ENCODE assay signal across 20 cellular contexts in the genomic region with DNA sequence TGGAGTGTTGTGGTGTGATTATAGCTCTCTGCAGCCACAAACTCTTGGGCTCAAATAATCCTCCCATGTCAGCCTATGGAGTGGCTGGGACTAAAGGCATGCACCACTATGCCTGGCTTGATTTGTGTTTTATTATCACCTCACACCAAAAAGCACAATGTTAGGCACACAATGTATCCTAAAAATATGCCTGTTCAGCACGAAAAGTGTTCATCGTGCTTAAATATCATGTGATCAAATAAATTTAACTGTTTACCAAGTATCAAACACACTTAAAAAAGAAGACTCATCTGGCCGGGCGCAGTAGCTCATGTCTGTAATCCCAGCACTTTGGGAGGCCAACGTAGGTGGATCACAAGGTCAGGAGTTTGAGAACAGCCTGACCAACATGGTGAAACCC. TPM values are rescaled to one million over a fixed set of nuclear protein-coding genes. Genes with fewer than 3 reads are reported as not detected.
DNase-seq lines count a peak whose midpoint lies in the region; ATAC-seq and TF ChIP-seq lines count a peak whose summit lies in the region.
"Had no signal": no experiment of that assay in that cellular context is flagged by ENCODE, and none has a peak within 500 bp of the region (broad histone marks: within the 10 kb centered on the region; RNA-seq: fewer than 3 reads in every experiment).

No MANE protein-coding gene starts in this region.

- H4K20me1 ChIP-seq in neural progenitor cell (ENCODE audit: low read depth): peaks cover 43% of the 10 kb centered on the region

- H3K4me2 ChIP-seq in neural progenitor cell: no peak overlapping the region
- H3K4me2 ChIP-seq: BLaER1 treated with 17β-estradiol and CSF1 and Interleukin-3, amounts not matched to agents 10 nM and 100 nM had no signal

- no peak for ATAC-seq in activated T-cell treated with anti-CD3 and anti-CD28 coated beads, Interleukin-2, amount 50 U/mL, for 72 hours (replicated peaks in 1 of 2)
- ATAC-seq in GM19023 (IDR thresholded peaks at IDR 0.05; ENCODE audit: unreplicated experiment): no peak
- ATAC-seq: GM12878 had no signal

- DNase-seq in activated T-cell treated with anti-CD3 and anti-CD28 coated beads, Interleukin-2, amount 50 U/mL, for 72 hours: no peak
- DNase-seq in activated T-cell treated with anti-CD3 and anti-CD28 coated beads for 4 hours: no peak
- DNase-seq in activated naive CD8-positive, alpha-beta T cell treated with anti-CD3 and anti-CD28 coated beads for 36 hours: no peak
- DNase-seq in neural progenitor cell (ENCODE audit: low spot score): no peak
- no peak for DNase-seq in mesothelial cell of epicardium (ENCODE audit: low spot score in 2 of 2, unreplicated experiment in 2 of 2)
- no peak for DNase-seq in NCI-H2107 (lab: John Stamatoyannopoulos, UW)
- DNase-seq: 8988T; CD4-positive, CD25-positive, alpha-beta regulatory T cell; CD8-positive, alpha-beta memory T cell; COR-L47; DMS 273 treated with DMSO at 0.1 percent for 48 hours; DMS53; DND-41; EL; GM23248 had no signal

- no peak overlapping the region for H3K4me3 ChIP-seq in neural progenitor cell
- H3K4me3 ChIP-seq: BLaER1 treated with 17β-estradiol and CSF1 and Interleukin-3, amounts not matched to agents 10 nM and 100 nM; GM12878; GM23248; HAP-1 had no signal

- H3K27ac ChIP-seq in neural progenitor cell: no peak overlapping the region
- H3K27ac ChIP-seq: BLaER1 treated with 17β-estradiol and CSF1 and Interleukin-3, amounts not matched to agents 10 nM and 100 nM; GM23248 had no signal

- TF ChIP-seq CTCF in neural progenitor cell (IDR thresholded peaks at IDR 0.05): no peak
- no peak for TF ChIP-seq CTCF in mesothelial cell of epicardium (IDR thresholded peaks at IDR 0.05; ENCODE audit: unreplicated experiment)

- H3K9ac ChIP-seq in neural progenitor cell: peak overlapping the region; percentile 17
- H3K9ac ChIP-seq: BLaER1 treated with 17β-estradiol and CSF1 and Interleukin-3, amounts not matched to agents 10 nM and 100 nM; GM23248 had no signal

- no peaks in the 10 kb centered on the region for H3K9me3 Mint-ChIP-seq in activated T-cell treated with anti-CD3 and anti-CD28 coated beads, Interleukin-2, amount 50 U/mL, for 72 hours
- no peaks in the 10 kb centered on the region for H3K9me3 Mint-ChIP-seq in activated naive CD8-positive, alpha-beta T cell treated with anti-CD3 and anti-CD28 coated beads for 36 hours
- H3K9me3 Mint-ChIP-seq in neural progenitor cell (no peaks in the 10 kb centered on the region), mesothelial cell of epicardium (no peaks in the 10 kb centered on the region)
- H3K9me3 Mint-ChIP-seq: CD4-positive, CD25-positive, alpha-beta regulatory T cell; CD8-positive, alpha-beta memory T cell had no signal

- H3F3A ChIP-seq in neural progenitor cell (ENCODE audit: low read depth): peaks cover 8% of the 10 kb centered on the region

- peaks cover 8 to 36% of the 10 kb centered on the region in 2 donors for H3K36me3 Mint-ChIP-seq in activated T-cell treated with anti-CD3 and anti-CD28 coated beads, Interleukin-2, amount 50 U/mL, for 72 hours (ENCODE audit: insufficient read depth in 2 of 2)
- peaks cover 49% of the 10 kb centered on the region for H3K36me3 Mint-ChIP-seq in activated naive CD8-positive, alpha-beta T cell treated with anti-CD3 and anti-CD28 coated beads for 36 hours
- H3K36me3 Mint-ChIP-seq in neural progenitor cell: peaks cover 33% of the 10 kb centered on the region
- peaks cover 11% of the 10 kb centered on the region for H3K36me3 Mint-ChIP-seq in mesothelial cell of epicardium

- H3K79me2 ChIP-seq in neural progenitor cell (ENCODE audit: low read depth): peaks cover 89% of the 10 kb centered on the region

- H3K9me3 ChIP-seq in neural progenitor cell (ENCODE audit: low read depth): no peaks in the 10 kb centered on the region
- H3K9me3 ChIP-seq: BLaER1 treated with 17β-estradiol and CSF1 and Interleukin-3, amounts not matched to agents 10 nM and 100 nM; HAP-1 had no signal

- H3K4me1 Mint-ChIP-seq in activated T-cell treated with anti-CD3 and anti-CD28 coated beads, Interleukin-2, amount 50 U/mL, for 72 hours (ENCODE audit: low read depth): peaks cover 23% of the 10 kb centered on the region
- H3K4me1 Mint-ChIP-seq in activated naive CD8-positive, alpha-beta T cell treated with anti-CD3 and anti-CD28 coated beads for 36 hours: peaks cover 28% of the 10 kb centered on the region
- H3K4me1 Mint-ChIP-seq in neural progenitor cell (peaks cover 14% of the 10 kb centered on the region), mesothelial cell of epicardium (peaks cover 12% of the 10 kb centered on the region)

- H3K27me3 Mint-ChIP-seq in activated T-cell treated with anti-CD3 and anti-CD28 coated beads, Interleukin-2, amount 50 U/mL, for 72 hours (ENCODE audit: low read depth): no peaks in the 10 kb centered on the region
- no peaks in the 10 kb centered on the region for H3K27me3 Mint-ChIP-seq in activated naive CD8-positive, alpha-beta T cell treated with anti-CD3 and anti-CD28 coated beads for 36 hours
- H3K27me3 Mint-ChIP-seq in neural progenitor cell (ENCODE audit: insufficient read depth, low read depth) (peaks cover 4% of the 10 kb centered on the region), mesothelial cell of epicardium (ENCODE audit: low read depth) (no peaks in the 10 kb centered on the region)
- H3K27me3 Mint-ChIP-seq: B cell had no signal

- H2AFZ ChIP-seq in neural progenitor cell (replicated peaks): no peak overlapping the region
- H2AFZ ChIP-seq: GM23248 had no signal

- peaks cover 8% of the 10 kb centered on the region for H3K4me1 ChIP-seq in neural progenitor cell

- no peak overlapping the region for H3K4me3 Mint-ChIP-seq in activated T-cell treated with anti-CD3 and anti-CD28 coated beads, Interleukin-2, amount 50 U/mL, for 72 hours
- no peak overlapping the region for H3K4me3 Mint-ChIP-seq in activated naive CD8-positive, alpha-beta T cell treated with anti-CD3 and anti-CD28 coated beads for 36 hours
- H3K4me3 Mint-ChIP-seq in neural progenitor cell (no peak overlapping the region), mesothelial cell of epicardium (no peak overlapping the region)
- H3K4me3 Mint-ChIP-seq: B cell; CD4-positive, CD25-positive, alpha-beta regulatory T cell; CD8-positive, alpha-beta memory T cell had no signal

- H3K36me3 ChIP-seq in neural progenitor cell: peaks cover 49% of the 10 kb centered on the region

- peak overlapping the region; percentile 84 for H3K27ac Mint-ChIP-seq in activated T-cell treated with anti-CD3 and anti-CD28 coated beads, Interleukin-2, amount 50 U/mL, for 72 hours
- peak overlapping the region; percentile 34 for H3K27ac Mint-ChIP-seq in activated naive CD8-positive, alpha-beta T cell treated with anti-CD3 and anti-CD28 coated beads for 36 hours
- H3K27ac Mint-ChIP-seq in neural progenitor cell: no peak overlapping the region
- H3K27ac Mint-ChIP-seq in mesothelial cell of epicardium: no peak overlapping the region
- H3K27ac Mint-ChIP-seq: B cell; CD4-positive, CD25-positive, alpha-beta regulatory T cell had no signal

- H3K27me3 ChIP-seq in neural progenitor cell: no peaks in the 10 kb centered on the region
- H3K27me3 ChIP-seq: BLaER1 treated with 17β-estradiol and CSF1 and Interleukin-3, amounts not matched to agents 10 nM and 100 nM had no signal

RNA-seq across cellular contexts. Expression of gene CCT4, which starts 5.6 kb away (rescaled TPM):
- 100 to 1,000 TPM; 251 to 300 TPM for total RNA-seq in activated T-cell treated with anti-CD3 and anti-CD28 coated beads, Interleukin-2, amount 50 U/mL, for 72 hours
- total RNA-seq in activated naive CD8-positive, alpha-beta T cell treated with anti-CD3 and anti-CD28 coated beads for 36 hours: 100 to 1,000 TPM; 389 to 409 TPM
- total RNA-seq in neural progenitor cell (ENCODE audit: low replicate concordance) (314 and 381 TPM in 2 replicates), mesothelial cell of epicardium (153 to 162 TPM (median 161 TPM) in 3 replicates)

RNA-seq across cellular contexts. Expression of gene COMMD1, which starts 22.6 kb away (rescaled TPM):
- 10 to 100 TPM; 34.3 to 34.7 TPM for total RNA-seq in activated T-cell treated with anti-CD3 and anti-CD28 coated beads, Interleukin-2, amount 50 U/mL, for 72 hours
- 10 to 100 TPM; 29.1 to 31.8 TPM for total RNA-seq in activated naive CD8-positive, alpha-beta T cell treated with anti-CD3 and anti-CD28 coated beads for 36 hours
- 26.7 and 36.9 TPM in 2 replicates for total RNA-seq in neural progenitor cell (ENCODE audit: low replicate concordance)
- 36.1 to 40.3 TPM (median 37.9 TPM) in 3 replicates for total RNA-seq in mesothelial cell of epicardium

RNA-seq across cellular contexts. Expression of gene FAM161A, which starts 29.0 kb away (rescaled TPM):
- 1 to 10 TPM; 6.9 to 9.1 TPM for total RNA-seq in activated T-cell treated with anti-CD3 and anti-CD28 coated beads, Interleukin-2, amount 50 U/mL, for 72 hours
- 1 to 10 TPM; 6.0 to 7.0 TPM for total RNA-seq in activated naive CD8-positive, alpha-beta T cell treated with anti-CD3 and anti-CD28 coated beads for 36 hours
- total RNA-seq in neural progenitor cell (ENCODE audit: low replicate concordance) (19.6 and 23.3 TPM in 2 replicates), mesothelial cell of epicardium (9.3 to 10.8 TPM (median 9.5 TPM) in 3 replicates)

Comparison
In these comparisons a context has a peak if more than half of its experiments do, and no peak if none do; other contexts are left out.
1. H3K27ac Mint-ChIP-seq: peak in activated T-cell treated with anti-CD3 and anti-CD28 coated beads, Interleukin-2, amount 50 U/mL, for 72 hours (single experiment) and activated naive CD8-positive, alpha-beta T cell treated with anti-CD3 and anti-CD28 coated beads for 36 hours (single experiment); none in neural progenitor cell (single experiment) and mesothelial cell of epicardium (single experiment).